In genomic region chr15:90892498-90893174, GRCh38 we compare ENCODE assay signal across 1 cellular context.
TF ChIP-seq lines count a peak whose summit lies in the region.

No MANE protein-coding gene starts in this region.

TF ChIP-seq in H1, 55 proteins besides CTCF, POLR2A, EP300 and RAD21:
- TF ChIP-seq JUN (IDR thresholded peaks at IDR 0.05; ENCODE audit: low read depth, low read length) = no peak
- TF ChIP-seq JUND (IDR thresholded peaks at IDR 0.05; ENCODE audit: low read length) = no peak
- no peak for TF ChIP-seq SIRT6 (IDR thresholded peaks at IDR 0.05; ENCODE audit: low read length)
- TF ChIP-seq RXRA (IDR thresholded peaks at IDR 0.05; ENCODE audit: insufficient read depth, low read depth, low read length) = no peak
- TF ChIP-seq TBP (IDR thresholded peaks at IDR 0.05; ENCODE audit: low read depth, low read length) = no peak
- TF ChIP-seq SP2 (IDR thresholded peaks at IDR 0.05; ENCODE audit: low read length) = no peak
- TF ChIP-seq, protein P1, sequence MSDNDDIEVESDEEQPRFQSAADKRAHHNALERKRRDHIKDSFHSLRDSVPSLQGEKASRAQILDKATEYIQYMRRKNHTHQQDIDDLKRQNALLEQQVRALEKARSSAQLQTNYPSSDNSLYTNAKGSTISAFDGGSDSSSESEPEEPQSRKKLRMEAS (IDR thresholded peaks at IDR 0.05) = no peak
- no peak for TF ChIP-seq CHD2 (IDR thresholded peaks at IDR 0.05; ENCODE audit: low read length)
- no peak for TF ChIP-seq POLR2AphosphoS5 (IDR thresholded peaks at IDR 0.05; ENCODE audit: low read depth, low read length)
- no peak for TF ChIP-seq CHD7 (IDR thresholded peaks at IDR 0.05; ENCODE audit: insufficient replicate concordance, low read length)
- TF ChIP-seq RBBP5 (IDR thresholded peaks at IDR 0.05; ENCODE audit: borderline replicate concordance, low read depth, low read length) = no peak
- TF ChIP-seq TEAD4 (IDR thresholded peaks at IDR 0.05; ENCODE audit: low read depth, low read length) = no peak
- no peak for TF ChIP-seq RNF2 (IDR thresholded peaks at IDR 0.05; ENCODE audit: borderline replicate concordance, low read depth, low read length, missing control alignments, poor library complexity, severe bottlenecking)
- no peak for TF ChIP-seq PHF8 (conservative IDR thresholded peaks at IDR 0.05; ENCODE audit: low read depth, low read length)
